ENCODE assay signal across 1 cellular context in the genomic region with DNA sequence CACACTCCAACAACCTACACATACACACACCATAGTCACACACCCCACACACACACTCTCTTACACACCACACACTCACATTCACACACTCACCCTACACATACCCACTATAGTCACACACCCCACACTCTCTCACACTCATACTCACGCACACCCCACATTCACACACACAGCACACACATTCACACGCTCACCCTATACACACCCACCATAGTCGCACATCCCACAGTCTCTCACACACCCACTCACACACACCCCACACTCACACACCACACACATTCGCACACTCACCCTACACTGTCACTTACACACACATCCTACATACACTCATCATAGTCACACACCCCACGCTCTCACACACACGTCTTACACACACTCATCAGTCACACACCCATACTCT.
TF ChIP-seq lines count a peak whose summit lies in the region.

No MANE protein-coding gene starts in this region.

TF ChIP-seq in WTC11, 78 proteins besides CTCF, POLR2A, EP300 and RAD21 (continued from another document):
- TF ChIP-seq SMAD3 (CRISPR knock-in tag; IDR thresholded peaks at IDR 0.05; ENCODE audit: borderline replicate concordance) (no peak), NFATC4 (CRISPR knock-in tag; IDR thresholded peaks at IDR 0.05) (no peak), JUN (CRISPR knock-in tag; IDR thresholded peaks at IDR 0.05) (no peak), EMX1 (CRISPR knock-in tag; IDR thresholded peaks at IDR 0.05) (no peak), ZNF121 (CRISPR knock-in tag; IDR thresholded peaks at IDR 0.05) (no peak)
- TF ChIP-seq, protein P1, sequence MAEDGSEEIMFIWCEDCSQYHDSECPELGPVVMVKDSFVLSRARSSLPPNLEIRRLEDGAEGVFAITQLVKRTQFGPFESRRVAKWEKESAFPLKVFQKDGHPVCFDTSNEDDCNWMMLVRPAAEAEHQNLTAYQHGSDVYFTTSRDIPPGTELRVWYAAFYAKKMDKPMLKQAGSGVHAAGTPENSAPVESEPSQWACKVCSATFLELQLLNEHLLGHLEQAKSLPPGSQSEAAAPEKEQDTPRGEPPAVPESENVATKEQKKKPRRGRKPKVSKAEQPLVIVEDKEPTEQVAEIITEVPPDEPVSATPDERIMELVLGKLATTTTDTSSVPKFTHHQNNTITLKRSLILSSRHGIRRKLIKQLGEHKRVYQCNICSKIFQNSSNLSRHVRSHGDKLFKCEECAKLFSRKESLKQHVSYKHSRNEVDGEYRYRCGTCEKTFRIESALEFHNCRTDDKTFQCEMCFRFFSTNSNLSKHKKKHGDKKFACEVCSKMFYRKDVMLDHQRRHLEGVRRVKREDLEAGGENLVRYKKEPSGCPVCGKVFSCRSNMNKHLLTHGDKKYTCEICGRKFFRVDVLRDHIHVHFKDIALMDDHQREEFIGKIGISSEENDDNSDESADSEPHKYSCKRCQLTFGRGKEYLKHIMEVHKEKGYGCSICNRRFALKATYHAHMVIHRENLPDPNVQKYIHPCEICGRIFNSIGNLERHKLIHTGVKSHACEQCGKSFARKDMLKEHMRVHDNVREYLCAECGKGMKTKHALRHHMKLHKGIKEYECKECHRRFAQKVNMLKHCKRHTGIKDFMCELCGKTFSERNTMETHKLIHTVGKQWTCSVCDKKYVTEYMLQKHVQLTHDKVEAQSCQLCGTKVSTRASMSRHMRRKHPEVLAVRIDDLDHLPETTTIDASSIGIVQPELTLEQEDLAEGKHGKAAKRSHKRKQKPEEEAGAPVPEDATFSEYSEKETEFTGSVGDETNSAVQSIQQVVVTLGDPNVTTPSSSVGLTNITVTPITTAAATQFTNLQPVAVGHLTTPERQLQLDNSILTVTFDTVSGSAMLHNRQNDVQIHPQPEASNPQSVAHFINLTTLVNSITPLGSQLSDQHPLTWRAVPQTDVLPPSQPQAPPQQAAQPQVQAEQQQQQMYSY (CRISPR knock-in tag; IDR thresholded peaks at IDR 0.05) = no peak
TF ChIP-seq in WTC11: peak in this region for 1.
